In the genomic region with DNA sequence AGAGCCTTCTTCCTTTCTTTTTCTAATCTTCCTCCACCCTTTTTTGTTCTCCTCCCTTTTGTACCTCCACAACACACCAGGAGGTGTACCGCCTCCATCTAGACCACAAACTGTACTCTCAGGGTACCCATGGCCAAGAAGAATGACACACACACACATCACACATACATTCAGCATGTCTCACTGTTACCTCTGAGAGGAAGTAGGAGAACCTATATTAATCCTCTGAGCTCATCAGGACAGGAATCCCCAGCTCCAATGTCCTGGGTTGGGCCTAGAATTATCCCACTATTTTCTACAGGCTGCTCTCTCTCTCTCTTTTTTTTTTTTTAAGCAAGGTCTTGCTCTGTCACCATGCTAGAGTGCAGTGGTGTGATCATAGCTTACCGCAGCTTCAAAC, we compare ENCODE assay signal across 8 cellular contexts. TPM values are rescaled to one million over a fixed set of nuclear protein-coding genes. Genes with fewer than 3 reads are reported as not detected.
A peak's percentile ranks its signal among the peaks of the same experiment; 100 is the strongest.
DNase-seq lines count a peak whose midpoint lies in the region; ATAC-seq and TF ChIP-seq lines count a peak whose summit lies in the region.

No MANE protein-coding gene starts in this region.

- DNase-seq in activated naive CD4-positive, alpha-beta T cell treated with anti-CD3 and anti-CD28 coated beads for 36 hours = peak; percentile 40
- no peak for DNase-seq in activated naive CD4-positive, alpha-beta T cell treated with Interleukin-2 at 50 U/mL for 16 hours
- DNase-seq in activated CD4-positive, alpha-beta memory T cell treated with anti-CD3 and anti-CD28 coated beads, Interleukin-2, amount 10 ng/mL, durations not matched to agents 7 days and 5 days = no peak
- DNase-seq in right atrium auricular region (ENCODE audit: low spot score) (no peak), suprapubic skin (ENCODE audit: low spot score in 2 of 2) (no peak), BE2C (no peak)

- H3K4me1 ChIP-seq in right atrium auricular region = peaks cover 0 to 83% of the 10 kb centered on the region in 2 donors
- peaks cover 58% of the 10 kb centered on the region for H3K4me1 ChIP-seq in suprapubic skin
- peaks cover 6% of the 10 kb centered on the region for H3K4me1 ChIP-seq in BE2C

- WGBS in suprapubic skin = 58% methylated on average over 2 of the region's 2 CpGs

- CTCF ChIA-PET in activated naive CD4-positive, alpha-beta T cell treated with anti-CD3 and anti-CD28 coated beads for 36 hours (lab: Charles Lee) = interaction anchor here (0.7 to 2.2 kb wide), 7 partner anchors 9 to 1143 kb away, joined by 3 to 9 read pairs (median 5); no protein-coding TSS in a partner anchor
- CTCF ChIA-PET in activated CD4-positive, alpha-beta memory T cell treated with anti-CD3 and anti-CD28 coated beads, Interleukin-2, amount 10 ng/mL, durations not matched to agents 7 days and 5 days (lab: Charles Lee) = interaction anchor here (0.6 to 2.3 kb wide), 6 partner anchors 9 to 333 kb away, joined by 3 to 11 read pairs (median 4); a partner anchor contains a TSS

- no peaks in the 10 kb centered on the region for H3K36me3 Mint-ChIP-seq in activated naive CD4-positive, alpha-beta T cell treated with anti-CD3 and anti-CD28 coated beads for 36 hours (ENCODE audit: low read depth)
- H3K36me3 Mint-ChIP-seq in activated CD4-positive, alpha-beta memory T cell treated with anti-CD3 and anti-CD28 coated beads, Interleukin-2, amount 10 ng/mL, durations not matched to agents 7 days and 5 days (ENCODE audit: low read depth) = peaks cover 41% of the 10 kb centered on the region

- H3K27me3 ChIP-seq in right atrium auricular region (no peaks in the 10 kb centered on the region), suprapubic skin (no peaks in the 10 kb centered on the region), BE2C (no peaks in the 10 kb centered on the region)

- peaks cover 28% of the 10 kb centered on the region for H3K4me1 Mint-ChIP-seq in activated naive CD4-positive, alpha-beta T cell treated with anti-CD3 and anti-CD28 coated beads for 36 hours (ENCODE audit: low read depth)
- peaks cover 68% of the 10 kb centered on the region for H3K4me1 Mint-ChIP-seq in activated CD4-positive, alpha-beta memory T cell treated with anti-CD3 and anti-CD28 coated beads, Interleukin-2, amount 10 ng/mL, durations not matched to agents 7 days and 5 days

- intact Hi-C loops in activated naive CD4-positive, alpha-beta T cell treated with anti-CD3 and anti-CD28 coated beads for 36 hours (cut with micrococcal nuclease) = loop anchor here (1.0 to 5.0 kb wide), 3 partner anchors 11 to 39 kb away; no protein-coding TSS in a partner anchor

- TF ChIP-seq CTCF in right atrium auricular region (IDR thresholded peaks at IDR 0.05) (no peak), suprapubic skin (IDR thresholded peaks at IDR 0.05) (no peak), BE2C (IDR thresholded peaks at IDR 0.05; ENCODE audit: low read depth, low read length) (no peak)

- no peak overlapping the region for H3K4me3 Mint-ChIP-seq in activated naive CD4-positive, alpha-beta T cell treated with anti-CD3 and anti-CD28 coated beads for 36 hours
- H3K4me3 Mint-ChIP-seq in activated CD4-positive, alpha-beta memory T cell treated with anti-CD3 and anti-CD28 coated beads, Interleukin-2, amount 10 ng/mL, durations not matched to agents 7 days and 5 days = no peak overlapping the region

- H3K9me3 ChIP-seq in right atrium auricular region (no peaks in the 10 kb centered on the region), suprapubic skin (no peaks in the 10 kb centered on the region), BE2C (no peaks in the 10 kb centered on the region)

- TF ChIP-seq EP300 in suprapubic skin (IDR thresholded peaks at IDR 0.05) = no peak

- no peaks in the 10 kb centered on the region for H3K9me3 Mint-ChIP-seq in activated naive CD4-positive, alpha-beta T cell treated with anti-CD3 and anti-CD28 coated beads for 36 hours
- no peaks in the 10 kb centered on the region for H3K9me3 Mint-ChIP-seq in activated CD4-positive, alpha-beta memory T cell treated with anti-CD3 and anti-CD28 coated beads, Interleukin-2, amount 10 ng/mL, durations not matched to agents 7 days and 5 days

- no peaks in the 10 kb centered on the region for H3K27me3 Mint-ChIP-seq in activated naive CD4-positive, alpha-beta T cell treated with anti-CD3 and anti-CD28 coated beads for 36 hours (ENCODE audit: low read depth)
- no peaks in the 10 kb centered on the region for H3K27me3 Mint-ChIP-seq in activated CD4-positive, alpha-beta memory T cell treated with anti-CD3 and anti-CD28 coated beads, Interleukin-2, amount 10 ng/mL, durations not matched to agents 7 days and 5 days

- TF ChIP-seq POLR2A in suprapubic skin (IDR thresholded peaks at IDR 0.05) = no peak

- H3K27ac Mint-ChIP-seq in activated naive CD4-positive, alpha-beta T cell treated with anti-CD3 and anti-CD28 coated beads for 36 hours = no peak overlapping the region
- H3K27ac Mint-ChIP-seq in activated CD4-positive, alpha-beta memory T cell treated with anti-CD3 and anti-CD28 coated beads, Interleukin-2, amount 10 ng/mL, durations not matched to agents 7 days and 5 days = peak overlapping the region; percentile 72

- H3K4me3 ChIP-seq in right atrium auricular region = no peak overlapping the region
- no peak overlapping the region for H3K4me3 ChIP-seq in suprapubic skin
- no peak overlapping the region for H3K4me3 ChIP-seq in BE2C (ENCODE audit: low read depth, low read length)

- no peak for ATAC-seq in HG03039 (IDR thresholded peaks at IDR 0.05; ENCODE audit: unreplicated experiment)
- ATAC-seq in HG02610 (IDR thresholded peaks at IDR 0.05; ENCODE audit: unreplicated experiment) = no peak

- POLR2A ChIA-PET in activated CD4-positive, alpha-beta memory T cell treated with anti-CD3 and anti-CD28 coated beads, Interleukin-2, amount 10 ng/mL, durations not matched to agents 7 days and 5 days (lab: Charles Lee) = interaction anchor here (0.9 to 1.6 kb wide), 8 partner anchors 9 to 59 kb away, joined by 3 to 14 read pairs (median 4); no protein-coding TSS in a partner anchor

- H3K27ac ChIP-seq in right atrium auricular region = peak overlapping the region; percentile 46 to 92
- peak overlapping the region; percentile 72 for H3K27ac ChIP-seq in suprapubic skin

- H3K36me3 ChIP-seq in right atrium auricular region (no peaks in the 10 kb centered on the region), suprapubic skin (no peaks in the 10 kb centered on the region), BE2C (no peaks in the 10 kb centered on the region)

RNA-seq across cellular contexts. Expression of a gene that starts 36.7 kb away (rescaled TPM):
- total RNA-seq in activated naive CD4-positive, alpha-beta T cell treated with anti-CD3 and anti-CD28 coated beads for 36 hours = 10 to 100 TPM; 17.7 to 19.6 TPM
- total RNA-seq in activated CD4-positive, alpha-beta memory T cell treated with anti-CD3 and anti-CD28 coated beads, Interleukin-2, amount 10 ng/mL, durations not matched to agents 7 days and 5 days = 100 to 1,000 TPM; 112 to 116 TPM
- total RNA-seq in right atrium auricular region (100 to 1,000 TPM in 1 of 2 donors, 10 to 100 TPM in 1; 86.1 to 171 TPM), suprapubic skin (100 to 1,000 TPM; 164 to 220 (median 166) TPM)
- 2.6 TPM for polyA plus RNA-seq in BE2C (2012; ENCODE audit: insufficient read depth, insufficient read length, low read depth)

Comparison
In these comparisons a context has a peak if more than half of its experiments do, and no peak if none do; other contexts are left out.
1. RNA of a gene that starts 36.7 kb away (total RNA-seq): 86.1 to 171 TPM in right atrium auricular region, 164 to 220 TPM in suprapubic skin and 112 to 116 TPM in activated CD4-positive, alpha-beta memory T cell treated with anti-CD3 and anti-CD28 coated beads, Interleukin-2, amount 10 ng/mL, durations not matched to agents 7 days and 5 days; 17.7 to 19.6 TPM in activated naive CD4-positive, alpha-beta T cell treated with anti-CD3 and anti-CD28 coated beads for 36 hours; every median in the first group is over 4 times any median in the second.